ENCODE assay signal across 23 cellular contexts in the genomic region with DNA sequence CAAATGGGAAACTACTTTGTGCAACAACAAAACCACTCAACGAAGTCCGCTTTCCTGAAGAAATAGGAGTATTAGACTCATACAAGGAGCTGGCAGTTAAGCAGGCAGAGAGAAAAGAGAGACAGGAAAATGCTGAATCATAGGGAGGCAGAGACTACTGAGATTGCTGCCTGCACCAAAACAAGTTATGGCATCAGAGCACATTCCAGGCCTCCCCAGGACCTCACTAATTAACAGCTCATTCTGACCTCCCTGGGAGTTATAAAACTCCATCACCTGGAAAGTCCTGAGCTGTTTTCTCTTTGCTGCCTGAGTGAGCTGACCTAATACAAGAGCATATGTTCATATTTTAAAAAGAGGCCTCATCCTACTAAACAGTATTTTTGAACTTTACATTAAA.
DNase-seq lines count a peak whose midpoint lies in the region; ATAC-seq and TF ChIP-seq lines count a peak whose summit lies in the region.
"Had no signal": no experiment of that assay in that cellular context is flagged by ENCODE, and none has a peak within 500 bp of the region (broad histone marks: within the 10 kb centered on the region; RNA-seq: fewer than 3 reads in every experiment).

No MANE protein-coding gene starts in this region.

- 0 out of 2 replicates have a peak overlapping the region, but pooled peaks have one; percentile 2 for H3K9ac ChIP-seq in HUES64 (ENCODE audit: low read depth, low read length)

- peaks cover 0 to 5% (median 0%) of the 10 kb centered on the region in 8 donors for H3K9me3 Mint-ChIP-seq in CD4-positive, alpha-beta memory T cell
- H3K9me3 Mint-ChIP-seq: activated CD4-positive, alpha-beta T cell treated with anti-CD3 and anti-CD28 coated beads, Interleukin-2, amount 10 ng/mL, durations not matched to agents 24 days and 14 days; CD4-positive, alpha-beta T cell; T-helper 1 cell treated with Interleukin-12 subunit alpha and Interleukin-12 subunit beta and Interleukin-4 antibody, amounts not matched to agents 30 μg/mL and 1 μg/mL, for 36 hours had no signal

- H3K27ac Mint-ChIP-seq in CD4-positive, alpha-beta memory T cell = no peak overlapping the region
- H3K27ac Mint-ChIP-seq: activated CD4-positive, alpha-beta T cell treated with anti-CD3 and anti-CD28 coated beads, Interleukin-2, amount 10 ng/mL, durations not matched to agents 24 days and 14 days; activated T-cell treated with anti-CD3 and anti-CD28 coated beads, Interleukin-2, amount 50 U/mL, for 72 hours; CD4-positive, alpha-beta T cell; naive thymus-derived CD4-positive, alpha-beta T cell; stimulated activated effector memory CD8-positive, alpha-beta T cell treated with anti-CD3 and anti-CD28 coated beads, Interleukin-12 subunit alpha, Interleukin-12 subunit beta, amount 100 ng/mL, for 72 hours; T-helper 1 cell treated with Interleukin-12 subunit alpha and Interleukin-12 subunit beta and Interleukin-4 antibody, amounts not matched to agents 30 μg/mL and 1 μg/mL, for 36 hours had no signal

- intact Hi-C loops in CD4-positive, alpha-beta memory T cell (cut with micrococcal nuclease) = no loop called here

- H3K9me3 ChIP-seq in HUES64 (ENCODE audit: insufficient read depth, low read depth, low read length) = no peaks in the 10 kb centered on the region
- no peaks in the 10 kb centered on the region for H3K9me3 ChIP-seq in CD4-positive, alpha-beta memory T cell (ENCODE audit: control insufficient read depth in 1 of 2, low read length in 2 of 2)
- H3K9me3 ChIP-seq: gastroesophageal sphincter, sigmoid colon, uterus had no signal

- H3K27me3 ChIP-seq in HUES64 (ENCODE audit: insufficient read depth, low read length) (no peaks in the 10 kb centered on the region), kidney epithelial cell (ENCODE audit: control insufficient read depth, insufficient read depth, low read length) (no peaks in the 10 kb centered on the region)
- H3K27me3 ChIP-seq in CD4-positive, alpha-beta memory T cell (ENCODE audit: insufficient read depth, low read length) = no peaks in the 10 kb centered on the region
- H3K27me3 ChIP-seq: gastroesophageal sphincter, sigmoid colon, uterus had no signal

- WGBS in HUES64 = 84% methylated on average over 2 of the region's 2 CpGs

- H3K4me3 Mint-ChIP-seq in CD4-positive, alpha-beta memory T cell = no peak overlapping the region
- H3K4me3 Mint-ChIP-seq: activated CD4-positive, alpha-beta T cell treated with anti-CD3 and anti-CD28 coated beads, Interleukin-2, amount 10 ng/mL, durations not matched to agents 24 days and 14 days; activated T-cell treated with anti-CD3 and anti-CD28 coated beads, Interleukin-2, amount 50 U/mL, for 72 hours; CD4-positive, alpha-beta T cell; naive thymus-derived CD4-positive, alpha-beta T cell; stimulated activated effector memory CD8-positive, alpha-beta T cell treated with anti-CD3 and anti-CD28 coated beads, Interleukin-12 subunit alpha, Interleukin-12 subunit beta, amount 100 ng/mL, for 72 hours; T-helper 1 cell treated with Interleukin-12 subunit alpha and Interleukin-12 subunit beta and Interleukin-4 antibody, amounts not matched to agents 30 μg/mL and 1 μg/mL, for 36 hours had no signal

- H3K4me3 ChIP-seq in HUES64 (ENCODE audit: low read length) = no peak overlapping the region
- H3K4me3 ChIP-seq in kidney epithelial cell (ENCODE audit: low read depth, low read length) = no peak overlapping the region
- no peak overlapping the region for H3K4me3 ChIP-seq in CD4-positive, alpha-beta memory T cell (ENCODE audit: low read length in 2 of 2)
- H3K4me3 ChIP-seq: gastroesophageal sphincter, sigmoid colon, uterus had no signal

- peaks cover 12% of the 10 kb centered on the region; the same call in 1 of the 2 replicates for H3K4me1 ChIP-seq in HUES64 (ENCODE audit: insufficient read depth, low read length)
- no peaks in the 10 kb centered on the region for H3K4me1 ChIP-seq in CD4-positive, alpha-beta memory T cell (ENCODE audit: insufficient read depth, low read length)
- H3K4me1 ChIP-seq: sigmoid colon, uterus had no signal

- H3K4me1 Mint-ChIP-seq in CD4-positive, alpha-beta memory T cell = no peaks in the 10 kb centered on the region
- H3K4me1 Mint-ChIP-seq: activated CD4-positive, alpha-beta T cell treated with anti-CD3 and anti-CD28 coated beads, Interleukin-2, amount 10 ng/mL, durations not matched to agents 24 days and 14 days; naive thymus-derived CD4-positive, alpha-beta T cell; stimulated activated effector memory CD8-positive, alpha-beta T cell treated with anti-CD3 and anti-CD28 coated beads, Interleukin-12 subunit alpha, Interleukin-12 subunit beta, amount 100 ng/mL, for 72 hours had no signal

- H3K36me3 ChIP-seq in HUES64 (ENCODE audit: insufficient read depth, low read length) (no peaks in the 10 kb centered on the region), kidney epithelial cell (ENCODE audit: control insufficient read depth, insufficient read depth, low read length) (no peaks in the 10 kb centered on the region)
- no peaks in the 10 kb centered on the region for H3K36me3 ChIP-seq in CD4-positive, alpha-beta memory T cell (ENCODE audit: insufficient read depth, low read length)
- H3K36me3 ChIP-seq: gastroesophageal sphincter, sigmoid colon, uterus had no signal

- H3K27ac ChIP-seq in HUES64 (ENCODE audit: low read depth, low read length) = peak overlapping the region; percentile 43
- no peak overlapping the region for H3K27ac ChIP-seq in CD4-positive, alpha-beta memory T cell (ENCODE audit: low read depth, low read length)
- H3K27ac ChIP-seq: gastroesophageal sphincter, sigmoid colon, uterus had no signal

- no peaks in the 10 kb centered on the region for H3K27me3 Mint-ChIP-seq in CD4-positive, alpha-beta memory T cell
- H3K27me3 Mint-ChIP-seq: activated CD4-positive, alpha-beta T cell treated with anti-CD3 and anti-CD28 coated beads, Interleukin-2, amount 10 ng/mL, durations not matched to agents 24 days and 14 days; CD4-positive, alpha-beta T cell had no signal

- POLR2A ChIA-PET in CD4-positive, alpha-beta memory T cell (lab: Charles Lee; ENCODE audit: partially characterized antibody) = no interaction called here

- peak; percentile 45 for DNase-seq in cerebellar cortex (ENCODE audit: low spot score)
- DNase-seq in kidney epithelial cell (ENCODE audit: low read depth) = peak; percentile 47
- no peak for DNase-seq in globus pallidus (ENCODE audit: low spot score)
- DNase-seq in SHP77 (lab: John Stamatoyannopoulos, UW) = no peak
- no peak for DNase-seq in CD4-positive, alpha-beta memory T cell
- DNase-seq: activated CD4-positive, alpha-beta T cell treated with anti-CD3 and anti-CD28 coated beads, Interleukin-2, amount 10 ng/mL, durations not matched to agents 24 days and 14 days; activated T-cell treated with anti-CD3 and anti-CD28 coated beads, Interleukin-2, amount 50 U/mL, for 72 hours; CD4-positive, alpha-beta T cell; effector CD8-positive, alpha-beta T cell; GDM1; naive thymus-derived CD4-positive, alpha-beta T cell; NCI-H1436; NCI-H446 treated with DMSO at 0.1 percent for 48 hours; sigmoid colon; stimulated activated CD4-positive, alpha-beta T cell treated with anti-CD3 and anti-CD28 coated beads, Interleukin-4, amount 100 ng/mL, for 4 hours; uterus had no signal

- ATAC-seq in GM21576 (IDR thresholded peaks at IDR 0.05; ENCODE audit: unreplicated experiment) = no peak
- ATAC-seq: activated T-cell treated with anti-CD3 and anti-CD28 coated beads, Interleukin-2, amount 50 U/mL, for 72 hours; gastroesophageal sphincter; left lobe of liver; naive thymus-derived CD4-positive, alpha-beta T cell; Panc1; stimulated activated effector memory CD8-positive, alpha-beta T cell treated with anti-CD3 and anti-CD28 coated beads, Interleukin-12 subunit alpha, Interleukin-12 subunit beta, amount 100 ng/mL, for 72 hours had no signal

- H3K36me3 Mint-ChIP-seq in CD4-positive, alpha-beta memory T cell = no peaks in the 10 kb centered on the region
- H3K36me3 Mint-ChIP-seq: naive thymus-derived CD4-positive, alpha-beta T cell; stimulated activated effector memory CD8-positive, alpha-beta T cell treated with anti-CD3 and anti-CD28 coated beads, Interleukin-12 subunit alpha, Interleukin-12 subunit beta, amount 100 ng/mL, for 72 hours had no signal

- CTCF ChIA-PET in CD4-positive, alpha-beta memory T cell (lab: Charles Lee; ENCODE audit: partially characterized antibody) = interaction anchor here (0.7 kb wide), 1 partner anchor 859 kb away, joined by 3 read pairs; no protein-coding TSS in a partner anchor

- no peak for TF ChIP-seq CTCF in kidney epithelial cell (IDR thresholded peaks at IDR 0.05; ENCODE audit: insufficient read depth, low read length, poor library complexity, severe bottlenecking)

Comparison
In these comparisons a context has a peak if more than half of its experiments do, and no peak if none do; other contexts are left out.
1. DNase-seq: peak in cerebellar cortex (single experiment) and kidney epithelial cell (single experiment); none in globus pallidus (single experiment), SHP77 (0 of 2) and CD4-positive, alpha-beta memory T cell (0 of 5).